In the genomic region with DNA sequence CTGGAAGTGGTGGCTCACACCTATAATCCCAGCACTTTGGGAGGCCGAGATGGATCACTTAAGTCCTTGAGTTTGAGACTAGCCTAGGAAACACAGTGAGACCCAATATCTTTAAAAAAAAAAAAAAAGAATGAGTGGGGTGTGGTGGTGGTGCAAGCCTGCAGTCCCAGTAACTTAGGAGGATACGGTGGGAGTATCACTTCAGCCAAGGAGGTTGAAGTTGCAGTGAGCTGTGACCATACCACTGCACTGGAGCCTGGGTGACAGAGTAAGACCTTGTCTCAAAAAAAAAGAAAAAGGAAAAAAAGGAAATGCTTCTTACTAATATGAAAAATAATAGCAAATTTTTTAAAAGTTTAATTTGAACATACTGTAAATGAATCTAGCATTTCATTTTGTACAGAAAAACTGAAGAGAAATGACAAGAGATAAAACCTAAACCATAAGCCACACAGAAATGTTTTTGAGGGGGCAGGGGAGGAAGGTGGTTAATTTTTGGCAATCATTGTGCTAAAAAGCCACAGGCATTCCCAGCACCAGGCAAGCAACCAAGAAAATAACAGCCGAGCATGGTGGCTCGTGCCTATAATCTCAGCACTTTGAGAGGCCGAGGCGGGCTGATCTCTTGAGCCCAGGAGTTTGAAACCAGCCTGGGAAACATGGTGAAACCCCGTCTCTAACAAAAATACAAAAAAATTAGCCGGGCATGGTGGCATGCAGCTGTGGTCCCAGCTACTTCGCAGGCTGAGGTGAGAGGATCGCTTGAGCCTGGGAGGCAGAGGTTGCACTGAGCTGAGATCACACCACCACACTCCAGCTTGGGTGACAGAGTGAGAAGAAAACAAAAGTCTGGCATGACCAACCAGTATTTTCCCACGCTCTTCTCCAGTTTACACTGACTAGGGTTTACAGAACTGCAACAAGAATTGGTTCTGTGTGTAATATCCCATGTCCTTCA, we compare ENCODE assay signal across 10 cellular contexts.
A peak's percentile ranks its signal among the peaks of the same experiment; 100 is the strongest.
DNase-seq lines count a peak whose midpoint lies in the region; ATAC-seq and TF ChIP-seq lines count a peak whose summit lies in the region.
"Had no signal": no experiment of that assay in that cellular context is flagged by ENCODE, and none has a peak within 500 bp of the region (broad histone marks: within the 10 kb centered on the region; RNA-seq: fewer than 3 reads in every experiment).

No MANE protein-coding gene starts in this region.

- H3K4me1 ChIP-seq in skeletal muscle satellite cell (ENCODE audit: control insufficient read depth, insufficient read depth, low read length), result peaks cover 14% of the 10 kb centered on the region

- no peak for TF ChIP-seq CTCF in cardiac fibroblast (IDR thresholded peaks at IDR 0.05; ENCODE audit: low read depth, low read length)

- H3K27me3 ChIP-seq in skeletal muscle satellite cell (ENCODE audit: control insufficient read depth, insufficient read depth, low read length), result no peaks in the 10 kb centered on the region

- H3K9me3 ChIP-seq in skeletal muscle satellite cell (replicated peaks; ENCODE audit: low read length), result no peaks in the 10 kb centered on the region

- ATAC-seq in GM18868 (IDR thresholded peaks at IDR 0.05; ENCODE audit: unreplicated experiment) (peak; percentile 73), HG03442 (IDR thresholded peaks at IDR 0.05; ENCODE audit: unreplicated experiment) (peak; percentile 57), GM19324 (IDR thresholded peaks at IDR 0.05; ENCODE audit: low FRiP score, unreplicated experiment) (no peak)
- ATAC-seq: left colon had no signal

- peak overlapping the region; percentile 23 for H3K9ac ChIP-seq in skeletal muscle satellite cell (ENCODE audit: low read depth, low read length)

- no peaks in the 10 kb centered on the region for H3K36me3 ChIP-seq in skeletal muscle satellite cell (ENCODE audit: insufficient read depth, low read length)

- H3K4me3 ChIP-seq in cardiac fibroblast (replicated peaks in 1 of 2; ENCODE audit: low read depth in 2 of 2, low read length in 2 of 2), result no peak overlapping the region
- peak overlapping the region; percentile 15 for H3K4me3 ChIP-seq in skeletal muscle satellite cell (ENCODE audit: low read length)

- H3K4me2 ChIP-seq in skeletal muscle satellite cell (ENCODE audit: low read length), result peak overlapping the region; percentile 48

- DNase-seq in cardiac fibroblast (ENCODE audit: low read depth in 2 of 2) (peak; percentile 34 to 70), HEK293T (ENCODE audit: extremely low spot score) (no peak), NCI-H2081 treated with DMSO at 0.1 percent for 48 hours (lab: John Stamatoyannopoulos, UW) (no peak)
- DNase-seq: effector CD4-positive, alpha-beta T cell; left colon; NCI-H1417 had no signal

- POLR2A ChIA-PET in HEK293T (lab: Yijun Ruan, JAX), result no interaction called here

- CTCF ChIA-PET in HEK293T (lab: Yijun Ruan, JAX), result interaction anchor here (1.6 kb wide), 1 partner anchor 92 kb away, joined by 6 read pairs; no protein-coding TSS in a partner anchor

TF ChIP-seq in HEK293T, 16 proteins besides CTCF, POLR2A, EP300 and RAD21:
- TF ChIP-seq FOXA1 (IDR thresholded peaks at IDR 0.05), result no peak

Comparison
In these comparisons a context has a peak if more than half of its experiments do, and no peak if none do; other contexts are left out.
1. DNase-seq: peak in cardiac fibroblast (2 of 2); none in HEK293T (single experiment) and NCI-H2081 treated with DMSO at 0.1 percent for 48 hours (single experiment).